In genomic region chr7:28408105-28408973, GRCh38 we compare ENCODE assay signal across 8 cellular contexts. TPM values are rescaled to one million over a fixed set of nuclear protein-coding genes. Genes with fewer than 3 reads are reported as not detected.
DNase-seq lines count a peak whose midpoint lies in the region; ATAC-seq, FAIRE-seq and TF ChIP-seq lines count a peak whose summit lies in the region.

No MANE protein-coding gene starts in this region.

- no peak overlapping the region for H3K4me3 ChIP-seq in CD8-positive, alpha-beta memory T cell (ENCODE audit: low read length)
- no peak overlapping the region for H3K4me3 ChIP-seq in osteoblast (ENCODE audit: insufficient read depth, low read length)

- CTCF ChIA-PET in CD8-positive, alpha-beta memory T cell (lab: Charles Lee): no interaction called here

- H3K4me3 Mint-ChIP-seq in CD8-positive, alpha-beta memory T cell: peak overlapping the region in 6 of 7 donors; percentile 49 to 84 (median 64)

- peaks cover 16 to 27% (median 24%) of the 10 kb centered on the region in 3 donors for H3K4me1 Mint-ChIP-seq in CD8-positive, alpha-beta memory T cell

- ATAC-seq in GM21526 (IDR thresholded peaks at IDR 0.05; ENCODE audit: low FRiP score, unreplicated experiment) (no peak), HG02884 (IDR thresholded peaks at IDR 0.05; ENCODE audit: unreplicated experiment) (no peak)

- H3K27me3 ChIP-seq in CD8-positive, alpha-beta memory T cell (ENCODE audit: insufficient read depth, low read length, poor library complexity, severe bottlenecking): peaks cover 17% of the 10 kb centered on the region
- H3K27me3 ChIP-seq in osteoblast (ENCODE audit: insufficient read depth, low read length): no peaks in the 10 kb centered on the region

- peak overlapping the region; percentile 59 for H3K4me2 ChIP-seq in osteoblast (ENCODE audit: insufficient read depth, low read length)

- H2AFZ ChIP-seq in osteoblast (ENCODE audit: low read length): no peak overlapping the region

- H3K36me3 ChIP-seq in CD8-positive, alpha-beta memory T cell (ENCODE audit: insufficient read depth, low read length): no peaks in the 10 kb centered on the region
- no peaks in the 10 kb centered on the region for H3K36me3 ChIP-seq in osteoblast (ENCODE audit: insufficient read depth, low read length)

- no peaks in the 10 kb centered on the region for H3K9me3 Mint-ChIP-seq in CD8-positive, alpha-beta memory T cell

- no peaks in the 10 kb centered on the region for H3K79me2 ChIP-seq in osteoblast (ENCODE audit: insufficient read depth, low read length)

- peaks cover 7% of the 10 kb centered on the region for H3K4me1 ChIP-seq in CD8-positive, alpha-beta memory T cell (ENCODE audit: insufficient read depth, low read length)
- peaks cover 35% of the 10 kb centered on the region for H3K4me1 ChIP-seq in osteoblast (ENCODE audit: insufficient read depth, low read length)

- peaks cover 40 to 74% of the 10 kb centered on the region in 2 donors for H3K27me3 Mint-ChIP-seq in CD8-positive, alpha-beta memory T cell

- DNase-seq in CD8-positive, alpha-beta memory T cell: no peak
- DNase-seq in SK-N-DZ (ENCODE audit: low spot score): peak; percentile 47
- DNase-seq in globus pallidus (ENCODE audit: low spot score): peak; percentile 71
- peak; percentile 62 for DNase-seq in osteoblast (ENCODE audit: insufficient read length, low spot score, missing footprints)
- no peak for DNase-seq in frontal cortex (ENCODE audit: low spot score in 2 of 2)
- no peak for DNase-seq in SIG-M5 (lab: John Stamatoyannopoulos, UW)

- no peaks in the 10 kb centered on the region for H3K36me3 Mint-ChIP-seq in CD8-positive, alpha-beta memory T cell

- POLR2A ChIA-PET in CD8-positive, alpha-beta memory T cell (lab: Charles Lee): no interaction called here

- no peak overlapping the region for H3K27ac Mint-ChIP-seq in CD8-positive, alpha-beta memory T cell

- H4K20me1 ChIP-seq in osteoblast (ENCODE audit: insufficient read depth, low read length): no peaks in the 10 kb centered on the region

- TF ChIP-seq CTCF in osteoblast (IDR thresholded peaks at IDR 0.05; ENCODE audit: extremely low read depth, low read depth, low read length): no peak

- FAIRE-seq in frontal cortex (lab: Jason Lieb, UNC): no peak

- no peaks in the 10 kb centered on the region for H3K9me3 ChIP-seq in CD8-positive, alpha-beta memory T cell (ENCODE audit: low read length)
- no peaks in the 10 kb centered on the region for H3K9me3 ChIP-seq in osteoblast (ENCODE audit: low read depth, low read length)

- no peak overlapping the region for H3K27ac ChIP-seq in CD8-positive, alpha-beta memory T cell (ENCODE audit: low read depth, low read length)
- H3K27ac ChIP-seq in osteoblast (ENCODE audit: low read depth, low read length): peak overlapping the region; percentile 75

RNA-seq across cellular contexts. Expression of gene CREB5, which starts 4.0 kb away (rescaled TPM):
- not detected for total RNA-seq in CD8-positive, alpha-beta memory T cell
- polyA plus RNA-seq in CD8-positive, alpha-beta memory T cell: not detected
- 0.13 and 2.1 TPM in 2 replicates for polyA plus RNA-seq in SK-N-DZ (2014; cell fraction: cytosol; rRNA removed)
- polyA plus RNA-seq in SK-N-DZ (2014; cell fraction: nucleus; rRNA removed): 0.53 and 1.3 TPM in 2 replicates
- total RNA-seq in osteoblast (5.0 and 5.1 TPM in 2 replicates), frontal cortex (4.5 TPM)

Comparison
In these comparisons a context has a peak if more than half of its experiments do, and no peak if none do; other contexts are left out.
1. DNase-seq: peak in SK-N-DZ (single experiment), globus pallidus (single experiment) and osteoblast (single experiment); none in CD8-positive, alpha-beta memory T cell (0 of 5), frontal cortex (0 of 2) and SIG-M5 (single experiment).